Comparison of ENCODE assay signal across 1 cellular context in the genomic region with DNA sequence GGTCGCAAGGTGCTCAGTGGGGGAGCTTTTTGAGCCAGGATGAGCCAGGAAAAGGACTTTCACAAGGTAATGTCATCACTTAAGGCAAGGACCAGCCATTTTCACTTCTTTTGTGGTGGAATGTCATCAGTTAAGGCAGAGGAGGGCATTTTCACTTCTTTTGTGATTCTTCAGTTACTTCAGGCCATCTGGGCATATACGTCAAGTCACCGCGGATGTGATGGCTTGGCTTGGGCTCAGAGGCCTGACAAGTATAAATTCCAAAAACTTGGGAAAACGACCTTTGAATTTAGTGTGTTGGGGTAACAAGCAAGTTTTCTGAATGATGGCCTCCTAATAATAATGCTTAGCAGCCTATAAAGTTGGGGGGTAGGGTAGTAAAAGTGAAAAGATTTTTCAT. TPM values are rescaled to one million over a fixed set of nuclear protein-coding genes. Genes with fewer than 3 reads are reported as not detected.
"Had no signal": no experiment of that assay in that cellular context is flagged by ENCODE, and none has a peak within 500 bp of the region (broad histone marks: within the 10 kb centered on the region; RNA-seq: fewer than 3 reads in every experiment).

No MANE protein-coding gene starts in this region.

RNA-seq across cellular contexts. Expression of a gene that starts 27.3 kb away (rescaled TPM):
- total RNA-seq: natural killer cell had no signal
